In the genomic region with DNA sequence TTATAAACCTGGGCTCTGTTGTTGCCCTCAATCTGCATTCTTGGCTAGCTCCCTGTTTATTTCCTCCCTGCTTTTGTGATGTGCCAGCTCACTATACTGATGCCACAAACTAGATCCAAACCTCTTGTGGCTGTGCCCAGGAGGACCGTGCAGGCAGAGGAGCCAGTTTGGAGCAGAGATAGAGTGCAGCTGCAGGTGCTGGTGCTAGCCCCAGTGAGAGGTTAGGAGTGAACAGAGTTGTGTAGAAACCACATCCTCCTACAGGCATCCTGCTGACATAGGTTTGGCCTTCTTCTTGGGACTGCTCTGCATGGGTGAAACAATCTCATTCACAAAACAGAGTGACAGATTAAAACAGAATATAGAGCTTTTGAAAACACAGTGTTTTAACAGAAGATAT, we compare ENCODE assay signal across 8 cellular contexts. TPM values are rescaled to one million over a fixed set of nuclear protein-coding genes. Genes with fewer than 3 reads are reported as not detected.
A peak's percentile ranks its signal among the peaks of the same experiment; 100 is the strongest.
DNase-seq lines count a peak whose midpoint lies in the region; ATAC-seq and TF ChIP-seq lines count a peak whose summit lies in the region.

No MANE protein-coding gene starts in this region.

- ATAC-seq in HG03342 (IDR thresholded peaks at IDR 0.05; ENCODE audit: unreplicated experiment): peak; percentile 79
- peak; percentile 54 to 57 for ATAC-seq in stimulated activated naive B cell treated with anti-CD40 and anti-IgM and Interleukin-4, amounts not matched to agents 10 μg/mL and 1 μg/mL and 100 μg/mL, for 72 hours (replicated peaks)

- H3K4me3 ChIP-seq in mammary epithelial cell (replicated peaks in 1 of 3; ENCODE audit: insufficient read depth in 1 of 3, low read depth in 2 of 3, low read length in 3 of 3) (no peak overlapping the region), esophagus muscularis mucosa (no peak overlapping the region)

- TF ChIP-seq CTCF in GM20000 (IDR thresholded peaks at IDR 0.05; ENCODE audit: extremely low read depth, missing control alignments) (no peak), mammary epithelial cell (conservative IDR thresholded peaks at IDR 0.05 in 1 of 2, IDR thresholded peaks at IDR 0.05 in 1 of 2; ENCODE audit: extremely low read depth in 1 of 2, insufficient read depth in 1 of 2, low read depth in 1 of 2, low read length in 2 of 2) (no peak), esophagus muscularis mucosa (IDR thresholded peaks at IDR 0.05) (no peak)

- dilution Hi-C loops in mammary epithelial cell (cut with HindIII; ENCODE audit: low sequenced_read_pairs): loop anchor here (5.0 kb wide), 1 partner anchor 52 kb away; no protein-coding TSS in a partner anchor

- H3K36me3 Mint-ChIP-seq in activated T-cell treated with anti-CD3 and anti-CD28 coated beads, Interleukin-2, amount 50 U/mL, for 24 hours (ENCODE audit: low read depth): no peaks in the 10 kb centered on the region
- no peaks in the 10 kb centered on the region for H3K36me3 Mint-ChIP-seq in stimulated activated naive B cell treated with anti-CD40 and anti-IgM and Interleukin-4, amounts not matched to agents 10 μg/mL and 1 μg/mL and 100 μg/mL, for 72 hours

- no peak for TF ChIP-seq POLR2A in esophagus muscularis mucosa (IDR thresholded peaks at IDR 0.05; ENCODE audit: low read depth)

- intact Hi-C loops in mammary epithelial cell (cut with micrococcal nuclease) (loop anchor here (5.0 kb wide), 1 partner anchor 547 kb away; no protein-coding TSS in a partner anchor), esophagus muscularis mucosa (cut with DNase I) (no loop called here)

- H3K27ac Mint-ChIP-seq in activated T-cell treated with anti-CD3 and anti-CD28 coated beads, Interleukin-2, amount 50 U/mL, for 24 hours: peak overlapping the region; percentile 61
- no peak overlapping the region for H3K27ac Mint-ChIP-seq in stimulated activated naive B cell treated with anti-CD40 and anti-IgM and Interleukin-4, amounts not matched to agents 10 μg/mL and 1 μg/mL and 100 μg/mL, for 72 hours

- no peaks in the 10 kb centered on the region for H3K27me3 Mint-ChIP-seq in activated T-cell treated with anti-CD3 and anti-CD28 coated beads, Interleukin-2, amount 50 U/mL, for 24 hours
- peaks cover 3 to 13% of the 10 kb centered on the region in 2 donors for H3K27me3 Mint-ChIP-seq in stimulated activated naive B cell treated with anti-CD40 and anti-IgM and Interleukin-4, amounts not matched to agents 10 μg/mL and 1 μg/mL and 100 μg/mL, for 72 hours

- H3K4me2 ChIP-seq in mammary epithelial cell (ENCODE audit: insufficient read depth, low read depth, low read length): no peak overlapping the region

- 0% methylated on average over 1 of the region's 1 CpG for WGBS in mammary epithelial cell (ENCODE audit: low coverage, missing lambda C conversion rate)
- 18% methylated on average over 1 of the region's 1 CpG for WGBS in esophagus muscularis mucosa

- DNase-seq in GM20000 (ENCODE audit: low spot score): peak; percentile 31
- DNase-seq in activated T-cell treated with anti-CD3 and anti-CD28 coated beads, Interleukin-2, amount 50 U/mL, for 24 hours: peak; percentile 47
- no peak for DNase-seq in stimulated activated naive B cell treated with anti-CD40 and anti-IgM and Interleukin-4, amounts not matched to agents 10 μg/mL and 1 μg/mL and 100 μg/mL, for 72 hours
- DNase-seq in mammary epithelial cell: no peak
- DNase-seq in NCI-H524 treated with DMSO at 0.1 percent for 48 hours (lab: John Stamatoyannopoulos, UW): no peak
- DNase-seq in esophagus muscularis mucosa (ENCODE audit: extremely low spot score): no peak
- no peak for DNase-seq in medulla oblongata (ENCODE audit: extremely low spot score)

- H3K9me3 ChIP-seq in mammary epithelial cell (replicated peaks; ENCODE audit: insufficient read depth, low read length) (no peaks in the 10 kb centered on the region), esophagus muscularis mucosa (no peaks in the 10 kb centered on the region)

- no peaks in the 10 kb centered on the region for H4K20me1 ChIP-seq in mammary epithelial cell (ENCODE audit: insufficient read depth, low read length)

- H3K27me3 ChIP-seq in mammary epithelial cell (ENCODE audit: insufficient read depth, low read length) (peaks cover 3% of the 10 kb centered on the region), esophagus muscularis mucosa (no peaks in the 10 kb centered on the region)

- H3K79me2 ChIP-seq in mammary epithelial cell (ENCODE audit: insufficient read depth, low read length): no peaks in the 10 kb centered on the region

- TF ChIP-seq EP300 in esophagus muscularis mucosa (IDR thresholded peaks at IDR 0.05): no peak

- BruUV-seq in mammary epithelial cell (replicated peaks; lab: Mats Ljungman, UMichigan): no TSS peak

- H3K9me3 Mint-ChIP-seq in activated T-cell treated with anti-CD3 and anti-CD28 coated beads, Interleukin-2, amount 50 U/mL, for 24 hours: no peaks in the 10 kb centered on the region
- no peaks in the 10 kb centered on the region for H3K9me3 Mint-ChIP-seq in stimulated activated naive B cell treated with anti-CD40 and anti-IgM and Interleukin-4, amounts not matched to agents 10 μg/mL and 1 μg/mL and 100 μg/mL, for 72 hours

- in situ Hi-C loops in mammary epithelial cell (cut with MboI; ENCODE audit: low sequenced_read_pairs in 2 of 2): loop anchor here (10.0 to 25.0 kb wide), 2 partner anchors 115 to 472 kb away; no protein-coding TSS in a partner anchor

- no peak overlapping the region for H3K9ac ChIP-seq in mammary epithelial cell (ENCODE audit: insufficient read depth, low read length)

- CTCF ChIA-PET in mammary epithelial cell (lab: Charles Lee; ENCODE audit: low non-redundant PET): no interaction called here

- peaks cover 74% of the 10 kb centered on the region for H3K4me1 Mint-ChIP-seq in activated T-cell treated with anti-CD3 and anti-CD28 coated beads, Interleukin-2, amount 50 U/mL, for 24 hours (ENCODE audit: low read depth)
- peaks cover 4 to 6% of the 10 kb centered on the region in 2 donors for H3K4me1 Mint-ChIP-seq in stimulated activated naive B cell treated with anti-CD40 and anti-IgM and Interleukin-4, amounts not matched to agents 10 μg/mL and 1 μg/mL and 100 μg/mL, for 72 hours

- H3K36me3 ChIP-seq in mammary epithelial cell (ENCODE audit: insufficient read depth, low read length) (no peaks in the 10 kb centered on the region), esophagus muscularis mucosa (no peaks in the 10 kb centered on the region)

- H2AFZ ChIP-seq in mammary epithelial cell (ENCODE audit: low read depth, low read length): no peak overlapping the region

- peak overlapping the region; percentile 46 for H3K4me3 Mint-ChIP-seq in activated T-cell treated with anti-CD3 and anti-CD28 coated beads, Interleukin-2, amount 50 U/mL, for 24 hours
- H3K4me3 Mint-ChIP-seq in stimulated activated naive B cell treated with anti-CD40 and anti-IgM and Interleukin-4, amounts not matched to agents 10 μg/mL and 1 μg/mL and 100 μg/mL, for 72 hours: no peak overlapping the region

- H3K27ac ChIP-seq in mammary epithelial cell (ENCODE audit: insufficient read depth, low read depth, low read length) (no peak overlapping the region), esophagus muscularis mucosa (replicated peaks in 1 of 4) (no peak overlapping the region)

- H3K4me1 ChIP-seq in mammary epithelial cell (ENCODE audit: insufficient read depth, low read length): peaks cover 5% of the 10 kb centered on the region
- no peaks in the 10 kb centered on the region for H3K4me1 ChIP-seq in esophagus muscularis mucosa

RNA-seq across cellular contexts. Expression of a gene that starts 25.7 kb away (rescaled TPM):
- total RNA-seq in mammary epithelial cell (not detected), esophagus muscularis mucosa (1 to 10 TPM in 1 of 4 donors, not detected in 3; 2.2 TPM)
- 0.06 TPM for polyA plus RNA-seq in mammary epithelial cell
- not detected for polyA minus RNA-seq in mammary epithelial cell

Comparison
In these comparisons a context has a peak if more than half of its experiments do, and no peak if none do; other contexts are left out.
1. DNase-seq: peak in GM20000 (single experiment) and activated T-cell treated with anti-CD3 and anti-CD28 coated beads, Interleukin-2, amount 50 U/mL, for 24 hours (single experiment); none in stimulated activated naive B cell treated with anti-CD40 and anti-IgM and Interleukin-4, amounts not matched to agents 10 μg/mL and 1 μg/mL and 100 μg/mL, for 72 hours (single experiment), mammary epithelial cell (single experiment), NCI-H524 treated with DMSO at 0.1 percent for 48 hours (single experiment), esophagus muscularis mucosa (single experiment) and medulla oblongata (single experiment).